In genomic region chr1:234957330-234958065, GRCh38 we compare ENCODE assay signal across 8 cellular contexts.
DNase-seq lines count a peak whose midpoint lies in the region; ATAC-seq and TF ChIP-seq lines count a peak whose summit lies in the region.

No MANE protein-coding gene starts in this region.

- no peak overlapping the region for H3K4me3 Mint-ChIP-seq in naive thymus-derived CD4-positive, alpha-beta T cell

- H3K27me3 ChIP-seq in naive thymus-derived CD4-positive, alpha-beta T cell (ENCODE audit: control insufficient read depth in 2 of 2, insufficient read depth in 2 of 2, low read length in 2 of 2) = no peaks in the 10 kb centered on the region
- no peaks in the 10 kb centered on the region for H3K27me3 ChIP-seq in spleen (replicated peaks in 1 of 7)

- no peak for ATAC-seq in naive thymus-derived CD4-positive, alpha-beta T cell
- no peak for ATAC-seq in GM18519 (IDR thresholded peaks at IDR 0.05; ENCODE audit: low FRiP score, unreplicated experiment)

- DNase-seq in DMS 273 (lab: John Stamatoyannopoulos, UW; ENCODE audit: unreplicated experiment) (peak; percentile 51), DMS 273 treated with DMSO at 0.1 percent for 48 hours (lab: John Stamatoyannopoulos, UW) (no peak), NCI-H748 (lab: John Stamatoyannopoulos, UW; ENCODE audit: unreplicated experiment) (peak; percentile 77), spleen (no peak), occipital lobe (lab: John Stamatoyannopoulos, UW) (no peak)
- no peak for DNase-seq in naive thymus-derived CD4-positive, alpha-beta T cell

- peaks cover 23 to 39% of the 10 kb centered on the region in 2 donors for H3K4me1 ChIP-seq in naive thymus-derived CD4-positive, alpha-beta T cell (ENCODE audit: control insufficient read depth in 2 of 2, insufficient read depth in 2 of 2, low read length in 2 of 2)
- H3K4me1 ChIP-seq in spleen = peaks cover 39 to 90% (median 72%) of the 10 kb centered on the region in 6 donors

- CTCF ChIA-PET in naive thymus-derived CD4-positive, alpha-beta T cell (lab: Charles Lee) = interaction anchor here (0.7 kb wide), 1 partner anchor 31 kb away, joined by 4 read pairs; no protein-coding TSS in a partner anchor

- intact Hi-C loops in naive thymus-derived CD4-positive, alpha-beta T cell (cut with micrococcal nuclease) = no loop called here
- intact Hi-C loops in spleen (cut with DNase I; ENCODE audit: low total_unique reads) = no loop called here

- H3K36me3 ChIP-seq in naive thymus-derived CD4-positive, alpha-beta T cell (ENCODE audit: control insufficient read depth in 2 of 3, insufficient read depth in 3 of 3, low read length in 3 of 3) = no peaks in the 10 kb centered on the region
- H3K36me3 ChIP-seq in spleen = no peaks in the 10 kb centered on the region

- 81 to 88% (median 81%) methylated on average over 10 to 14 of the region's 14 CpGs for WGBS in spleen, 5 donors

- no peaks in the 10 kb centered on the region for H3K27me3 Mint-ChIP-seq in naive thymus-derived CD4-positive, alpha-beta T cell

- no peak for TF ChIP-seq CTCF in spleen (IDR thresholded peaks at IDR 0.05 in 8 of 11, conservative IDR thresholded peaks at IDR 0.05 in 3 of 11)

- H3K4me3 ChIP-seq in naive thymus-derived CD4-positive, alpha-beta T cell (ENCODE audit: low read length) = no peak overlapping the region
- H3K4me3 ChIP-seq in spleen = no peak overlapping the region

- H3K36me3 Mint-ChIP-seq in naive thymus-derived CD4-positive, alpha-beta T cell = peaks cover 0 to 4% (median 0%) of the 10 kb centered on the region in 5 donors

- peak overlapping the region in 7 of 9 donors; percentile 1 to 79 (median 56) for H3K27ac Mint-ChIP-seq in naive thymus-derived CD4-positive, alpha-beta T cell

- no peaks in the 10 kb centered on the region for H3K9me3 ChIP-seq in naive thymus-derived CD4-positive, alpha-beta T cell (ENCODE audit: control insufficient read depth in 2 of 3, low read length in 3 of 3)
- no peaks in the 10 kb centered on the region for H3K9me3 ChIP-seq in spleen

- H3K4me1 Mint-ChIP-seq in naive thymus-derived CD4-positive, alpha-beta T cell = peaks cover 60 to 78% (median 61%) of the 10 kb centered on the region in 7 donors

- POLR2A ChIA-PET in naive thymus-derived CD4-positive, alpha-beta T cell (lab: Charles Lee) = interaction anchor here (0.6 to 0.8 kb wide), 2 partner anchors 319 to 374 kb away, joined by 3 to 7 read pairs; no protein-coding TSS in a partner anchor

- no peak for TF ChIP-seq POLR2A in spleen (IDR thresholded peaks at IDR 0.05)

- H3K27ac ChIP-seq in cingulate gyrus (ENCODE audit: low read depth, low read length) (peak overlapping the region; percentile 7), spleen (peak overlapping the region in 3 of 8 donors; percentile 29 to 94 (median 90))
- no peak overlapping the region for H3K27ac ChIP-seq in naive thymus-derived CD4-positive, alpha-beta T cell (ENCODE audit: low read depth, low read length)

- peaks cover 0 to 3% (median 0%) of the 10 kb centered on the region in 11 donors for H3K9me3 Mint-ChIP-seq in naive thymus-derived CD4-positive, alpha-beta T cell

Comparison
In these comparisons a context has a peak if more than half of its experiments do, and no peak if none do; other contexts are left out.
1. DNase-seq: peak in DMS 273 (single experiment) and NCI-H748 (single experiment); none in DMS 273 treated with DMSO at 0.1 percent for 48 hours (single experiment), naive thymus-derived CD4-positive, alpha-beta T cell (0 of 9), spleen (single experiment) and occipital lobe (single experiment).